In genomic region chr14:21209185-21209584, GRCh38 we compare ENCODE assay signal across 38 cellular contexts. TPM values are rescaled to one million over a fixed set of nuclear protein-coding genes. Genes with fewer than 3 reads are reported as not detected.
"Had no signal": no experiment of that assay in that cellular context is flagged by ENCODE, and none has a peak within 500 bp of the region (broad histone marks: within the 10 kb centered on the region; RNA-seq: fewer than 3 reads in every experiment).

No MANE protein-coding gene starts in this region.

- FAIRE-seq: astrocyte had no signal

- ATAC-seq: activated CD8-positive, alpha-beta T cell treated with anti-CD3 and anti-CD28 coated beads for 36 hours; body of pancreas; PC-3 had no signal

- H3K27ac ChIP-seq: adrenal gland, body of pancreas, breast epithelium, Peyer's patch, SJSA1, VCaP had no signal

- H3K27ac Mint-ChIP-seq: activated CD4-positive, alpha-beta T cell treated with anti-CD3 and anti-CD28 coated beads, Interleukin-2, amount 10 ng/mL, durations not matched to agents 24 days and 14 days; activated naive CD4-positive, alpha-beta T cell treated with anti-CD3 and anti-CD28 coated beads for 36 hours; activated naive CD8-positive, alpha-beta T cell treated with anti-CD3 and anti-CD28 coated beads, Interleukin-2, amount 10 ng/mL, durations not matched to agents 7 days and 5 days; activated T-helper 1 cell treated with anti-CD3 and anti-CD28 coated beads, Interleukin-12 subunit alpha, Interleukin-12 subunit beta, Interleukin-2, Interleukin-4 antibody, amounts not matched to agents 30 ng/mL and 10 ng/mL and 1 ng/mL, durations not matched to agents 14 hours and 24 hours and 36 hours; T-helper 1 cell treated with Interleukin-12 subunit alpha and Interleukin-12 subunit beta and Interleukin-4 antibody, amounts not matched to agents 30 μg/mL and 1 μg/mL, for 36 hours had no signal

- H3K9me3 ChIP-seq: adrenal gland, body of pancreas, breast epithelium, MG63, Peyer's patch, SJSA1, SK-N-SH had no signal

- H3K27me3 Mint-ChIP-seq: activated CD4-positive, alpha-beta T cell treated with anti-CD3 and anti-CD28 coated beads, Interleukin-2, amount 10 ng/mL, durations not matched to agents 24 days and 14 days; activated CD8-positive, alpha-beta T cell treated with anti-CD3 and anti-CD28 coated beads for 36 hours; activated naive CD8-positive, alpha-beta T cell treated with anti-CD3 and anti-CD28 coated beads, Interleukin-2, amount 10 ng/mL, durations not matched to agents 7 days and 5 days had no signal

- DNase-seq: activated CD4-positive, alpha-beta T cell treated with anti-CD3 and anti-CD28 coated beads for 1 hour; activated CD4-positive, alpha-beta T cell treated with anti-CD3 and anti-CD28 coated beads, Interleukin-2, amount 10 ng/mL, durations not matched to agents 24 days and 14 days; activated CD4-positive, alpha-beta T cell treated with anti-CD3 and anti-CD28 coated beads, Interleukin-2, amount 50 U/mL, for 4 hours; activated CD4-positive, CD25-positive, alpha-beta regulatory T cell; activated CD8-positive, alpha-beta T cell treated with anti-CD3 and anti-CD28 coated beads for 36 hours; activated gamma-delta T cell treated with Interleukin-2 at 50 U/mL for 16 hours; activated naive CD4-positive, alpha-beta T cell treated with anti-CD3 and anti-CD28 coated beads for 36 hours; activated naive CD8-positive, alpha-beta T cell treated with anti-CD3 and anti-CD28 coated beads, Interleukin-2, amount 10 ng/mL, durations not matched to agents 7 days and 5 days; activated T-cell treated with anti-CD3 and anti-CD28 coated beads, Interleukin-2, amount 50 U/mL, for 1 hour; adrenal gland; body of pancreas; Kasumi-1; KG1; MG63; NCI-H1048; NCI-H1105 treated with DMSO at 0.1 percent for 48 hours; NCI-H1436; NCI-H1694; NCI-H1930; NCI-H2081 treated with DMSO at 0.1 percent for 48 hours; NCI-H2171; NCI-H510A; NCI-H526; NCI-H748 treated with DMSO at 0.1 percent for 48 hours; NK-92 treated with Interleukin-12 subunit alpha and Interleukin-12 subunit beta, amount 100 ng/mL, for 24 hours; PC-3; Peyer's patch; RPMI8226; SHP77 treated with DMSO at 0.1 percent for 48 hours; SK-N-SH had no signal

- H3K4me3 Mint-ChIP-seq: activated CD4-positive, alpha-beta T cell treated with anti-CD3 and anti-CD28 coated beads, Interleukin-2, amount 10 ng/mL, durations not matched to agents 24 days and 14 days; activated CD8-positive, alpha-beta T cell treated with anti-CD3 and anti-CD28 coated beads for 36 hours; activated naive CD4-positive, alpha-beta T cell treated with anti-CD3 and anti-CD28 coated beads for 36 hours; activated naive CD8-positive, alpha-beta T cell treated with anti-CD3 and anti-CD28 coated beads, Interleukin-2, amount 10 ng/mL, durations not matched to agents 7 days and 5 days; activated T-helper 1 cell treated with anti-CD3 and anti-CD28 coated beads, Interleukin-12 subunit alpha, Interleukin-12 subunit beta, Interleukin-2, Interleukin-4 antibody, amounts not matched to agents 30 ng/mL and 10 ng/mL and 1 ng/mL, durations not matched to agents 14 hours and 24 hours and 36 hours; T-helper 1 cell treated with Interleukin-12 subunit alpha and Interleukin-12 subunit beta and Interleukin-4 antibody, amounts not matched to agents 30 μg/mL and 1 μg/mL, for 36 hours had no signal

- H3K4me1 ChIP-seq: body of pancreas, breast epithelium, Peyer's patch, SJSA1 had no signal

- H3K27me3 ChIP-seq: adrenal gland, body of pancreas, breast epithelium, MG63, Peyer's patch, SJSA1 had no signal

- H3K9ac ChIP-seq: SK-N-SH had no signal

- H3K4me3 ChIP-seq: adrenal gland, body of pancreas, breast epithelium, MG63, Peyer's patch, SJSA1 had no signal

- H3K9me3 Mint-ChIP-seq: activated CD4-positive, alpha-beta T cell treated with anti-CD3 and anti-CD28 coated beads, Interleukin-2, amount 10 ng/mL, durations not matched to agents 24 days and 14 days; activated CD8-positive, alpha-beta T cell treated with anti-CD3 and anti-CD28 coated beads for 36 hours; activated naive CD4-positive, alpha-beta T cell treated with anti-CD3 and anti-CD28 coated beads for 36 hours; activated naive CD8-positive, alpha-beta T cell treated with anti-CD3 and anti-CD28 coated beads, Interleukin-2, amount 10 ng/mL, durations not matched to agents 7 days and 5 days; activated T-helper 1 cell treated with anti-CD3 and anti-CD28 coated beads, Interleukin-12 subunit alpha, Interleukin-12 subunit beta, Interleukin-2, Interleukin-4 antibody, amounts not matched to agents 30 ng/mL and 10 ng/mL and 1 ng/mL, durations not matched to agents 14 hours and 24 hours and 36 hours; T-helper 1 cell treated with Interleukin-12 subunit alpha and Interleukin-12 subunit beta and Interleukin-4 antibody, amounts not matched to agents 30 μg/mL and 1 μg/mL, for 36 hours had no signal

- H3K4me2 ChIP-seq: SK-N-SH had no signal

RNA-seq across cellular contexts. Expression of gene OR5AU1, which starts 53.3 kb away (rescaled TPM):
- total RNA-seq: activated CD4-positive, alpha-beta T cell treated with anti-CD3 and anti-CD28 coated beads, Interleukin-2, amount 10 ng/mL, durations not matched to agents 24 days and 14 days; activated CD8-positive, alpha-beta memory T cell treated with anti-CD3 and anti-CD28 coated beads for 36 hours; activated naive CD4-positive, alpha-beta T cell treated with anti-CD3 and anti-CD28 coated beads for 36 hours; activated naive CD8-positive, alpha-beta T cell treated with anti-CD3 and anti-CD28 coated beads, Interleukin-2, amount 10 ng/mL, durations not matched to agents 7 days and 5 days; activated T-helper 1 cell treated with anti-CD3 and anti-CD28 coated beads, Interleukin-12 subunit alpha, Interleukin-12 subunit beta, Interleukin-2, Interleukin-4 antibody, amounts not matched to agents 30 ng/mL and 10 ng/mL and 1 ng/mL, durations not matched to agents 14 hours and 24 hours and 36 hours; adrenal gland; astrocyte; body of pancreas; breast epithelium; cardiac septum; PC-3; Peyer's patch; SJSA1 had no signal
- polyA plus RNA-seq: adrenal gland, SK-N-SH had no signal
